Comparison of ENCODE assay signal across 30 cellular contexts in genomic region chr5:134651531-134651930, GRCh38. TPM values are rescaled to one million over a fixed set of nuclear protein-coding genes. Genes with fewer than 3 reads are reported as not detected.
DNase-seq lines count a peak whose midpoint lies in the region; ATAC-seq, FAIRE-seq and TF ChIP-seq lines count a peak whose summit lies in the region.
"Had no signal": no experiment of that assay in that cellular context is flagged by ENCODE, and none has a peak within 500 bp of the region (broad histone marks: within the 10 kb centered on the region; RNA-seq: fewer than 3 reads in every experiment).

No MANE protein-coding gene starts in this region.

- intact Hi-C loops in IMR-90 (cut with micrococcal nuclease) = no loop called here

- no peaks in the 10 kb centered on the region for H3K27me3 Mint-ChIP-seq in astrocyte (ENCODE audit: low read depth, unreplicated experiment)
- H3K27me3 Mint-ChIP-seq: naive thymus-derived CD8-positive, alpha-beta T cell; T-helper 17 cell had no signal

- WGBS in IMR-90 (ENCODE audit: extremely low coverage in 2 of 2, insufficient read length in 1 of 2), 2 experiments = no CpG with 5 or more reads among the region's 4 CpGs
- 80 to 89% methylated on average over 4 of the region's 4 CpGs for WGBS in gastroesophageal sphincter (ENCODE audit: low coverage in 1 of 2), 2 donors

- ATAC-seq in IMR-90 (ENCODE audit: low read depth) = no peak
- no peak for ATAC-seq in gastroesophageal sphincter
- ATAC-seq: activated CD8-positive, alpha-beta T cell treated with anti-CD3 and anti-CD28 coated beads, Interleukin-2, amount 10 ng/mL, durations not matched to agents 7 days and 5 days; esophagus mucosa; naive thymus-derived CD8-positive, alpha-beta T cell; T-helper 17 cell had no signal

- no peak overlapping the region for H2BK15ac ChIP-seq in IMR-90 (ENCODE audit: low read depth, low read length)

- no peak for FAIRE-seq in astrocyte (lab: Jason Lieb, UNC)
- FAIRE-seq: frontal cortex, HTR-8/SVneo, islet of Langerhans had no signal

- H3K9ac ChIP-seq in IMR-90 (ENCODE audit: low read depth, low read length) (no peak overlapping the region), astrocyte (ENCODE audit: low read length) (no peak overlapping the region)

- H3K27me3 ChIP-seq in IMR-90 (ENCODE audit: control insufficient read depth, insufficient read depth, low read length) (no peaks in the 10 kb centered on the region), astrocyte (ENCODE audit: insufficient read depth, low read length) (no peaks in the 10 kb centered on the region), gastroesophageal sphincter (no peaks in the 10 kb centered on the region), SJCRH30 (no peaks in the 10 kb centered on the region)
- H3K27me3 ChIP-seq: BE2C, spleen, upper lobe of left lung had no signal

- TF ChIP-seq POLR2A in IMR-90 (IDR thresholded peaks at IDR 0.05; ENCODE audit: low read depth, low read length) (no peak), gastroesophageal sphincter (IDR thresholded peaks at IDR 0.05) (no peak)

- no peak overlapping the region for H3K4me2 ChIP-seq in IMR-90 (ENCODE audit: low read depth, low read length)
- peak overlapping the region; percentile 1 for H3K4me2 ChIP-seq in astrocyte (ENCODE audit: low read length)

- no peaks in the 10 kb centered on the region for H3K9me3 ChIP-seq in IMR-90 (ENCODE audit: control insufficient read depth, insufficient read depth, low read length)
- no peaks in the 10 kb centered on the region for H3K9me3 ChIP-seq in astrocyte (ENCODE audit: insufficient read depth, low read depth, low read length)
- no peaks in the 10 kb centered on the region for H3K9me3 ChIP-seq in gastroesophageal sphincter
- no peaks in the 10 kb centered on the region for H3K9me3 ChIP-seq in SJCRH30 (replicated peaks)
- H3K9me3 ChIP-seq: BE2C, SK-N-SH, spleen, upper lobe of left lung had no signal

- no peak overlapping the region for H3K18ac ChIP-seq in IMR-90 (ENCODE audit: low read depth, low read length)

- dilution Hi-C loops in IMR-90 (cut with HindIII; ENCODE audit: low sequenced_read_pairs, unreplicated experiment) = no loop called here

- H3K56ac ChIP-seq in IMR-90 (ENCODE audit: extremely low read depth, insufficient read depth, low read length) = no peak overlapping the region

- in situ Hi-C loops in IMR-90 (cut with MboI; ENCODE audit: low sequenced_read_pairs) = no loop called here

- no peak overlapping the region for H3K4me3 ChIP-seq in IMR-90 (ENCODE audit: insufficient read depth, low read depth, low read length)
- no peak overlapping the region for H3K4me3 ChIP-seq in astrocyte (ENCODE audit: insufficient read depth, low read depth, low read length)
- no peak overlapping the region for H3K4me3 ChIP-seq in gastroesophageal sphincter
- no peak overlapping the region for H3K4me3 ChIP-seq in SJCRH30
- H3K4me3 ChIP-seq: coronary artery, upper lobe of left lung had no signal

- no peak overlapping the region for H2BK20ac ChIP-seq in IMR-90 (ENCODE audit: low read depth, low read length)

- H3K27ac ChIP-seq in IMR-90 (ENCODE audit: insufficient read depth, low read length) (no peak overlapping the region), astrocyte (ENCODE audit: low read depth, low read length) (no peak overlapping the region), gastroesophageal sphincter (no peak overlapping the region), SJCRH30 (no peak overlapping the region)
- H3K27ac ChIP-seq: coronary artery, spleen had no signal

- TF ChIP-seq EP300 in gastroesophageal sphincter (IDR thresholded peaks at IDR 0.05) = no peak

- no peak overlapping the region for H2BK120ac ChIP-seq in IMR-90 (ENCODE audit: low read depth, low read length)

- peaks cover 88% of the 10 kb centered on the region for H3K79me2 ChIP-seq in astrocyte (ENCODE audit: insufficient read depth, low read length)

- no peak overlapping the region for H2AK9ac ChIP-seq in IMR-90 (replicated peaks; ENCODE audit: low read depth, low read length, poor library complexity)

- H3K4me3 Mint-ChIP-seq in astrocyte (ENCODE audit: unreplicated experiment) = peak overlapping the region; percentile 73
- H3K4me3 Mint-ChIP-seq: activated CD8-positive, alpha-beta T cell treated with anti-CD3 and anti-CD28 coated beads, Interleukin-2, amount 10 ng/mL, durations not matched to agents 7 days and 5 days; H9; mesothelial cell of epicardium; T-helper 17 cell had no signal

- TF ChIP-seq CTCF in IMR-90 (conservative IDR thresholded peaks at IDR 0.05; ENCODE audit: low read depth, low read length) (no peak), astrocyte (IDR thresholded peaks at IDR 0.05; ENCODE audit: insufficient read depth, low read depth, low read length) (no peak), gastroesophageal sphincter (IDR thresholded peaks at IDR 0.05) (no peak)

- H4K5ac ChIP-seq in IMR-90 (ENCODE audit: low read depth, low read length) = no peak overlapping the region

- POLR2A ChIA-PET in IMR-90 (lab: Charles Lee; ENCODE audit: unreplicated experiment) = interaction anchor here (0.6 kb wide), 1 partner anchor 18 kb away, joined by 6 read pairs; no protein-coding TSS in a partner anchor

- H2AK5ac ChIP-seq in IMR-90 (ENCODE audit: low read depth, low read length) = no peak overlapping the region

- no peak overlapping the region for H2BK5ac ChIP-seq in IMR-90 (ENCODE audit: low read depth, low read length, poor library complexity, severe bottlenecking)

- peaks cover 70% of the 10 kb centered on the region for H4K20me1 ChIP-seq in IMR-90 (ENCODE audit: insufficient read depth, low read length)
- H4K20me1 ChIP-seq in astrocyte (ENCODE audit: insufficient read depth, low read length) = peaks cover 67% of the 10 kb centered on the region

- no peak overlapping the region for H4K8ac ChIP-seq in IMR-90 (ENCODE audit: low read depth in 2 of 2, low read length in 2 of 2)

- H2AFZ ChIP-seq in IMR-90 (replicated peaks; ENCODE audit: low read length, poor library complexity) = no peak overlapping the region
- no peak overlapping the region for H2AFZ ChIP-seq in astrocyte (ENCODE audit: low read depth, low read length)

- H3K14ac ChIP-seq in IMR-90 (replicated peaks; ENCODE audit: low read depth, low read length) = no peak overlapping the region

- H3K9me3 Mint-ChIP-seq in astrocyte (ENCODE audit: unreplicated experiment) = no peaks in the 10 kb centered on the region
- H3K9me3 Mint-ChIP-seq: H9; mesothelial cell of epicardium; naive thymus-derived CD8-positive, alpha-beta T cell had no signal

- H3K27ac Mint-ChIP-seq in astrocyte (ENCODE audit: unreplicated experiment) = no peak overlapping the region
- H3K27ac Mint-ChIP-seq: activated CD8-positive, alpha-beta T cell treated with anti-CD3 and anti-CD28 coated beads, Interleukin-2, amount 10 ng/mL, durations not matched to agents 7 days and 5 days; endodermal cell; mesothelial cell of epicardium; naive thymus-derived CD8-positive, alpha-beta T cell had no signal

- peaks cover 11% of the 10 kb centered on the region for H3K4me1 Mint-ChIP-seq in astrocyte (ENCODE audit: low read depth, unreplicated experiment)

- CTCF ChIA-PET in IMR-90 (lab: Yijun Ruan, JAX) = interaction anchor here (0.5 kb wide), 1 partner anchor 113 kb away, joined by 5 read pairs; no protein-coding TSS in a partner anchor

- H3K4me1 ChIP-seq in IMR-90 (ENCODE audit: control insufficient read depth, insufficient read depth, low read length) = no peaks in the 10 kb centered on the region
- H3K4me1 ChIP-seq in astrocyte (ENCODE audit: insufficient read depth, low read length) = peaks cover 9% of the 10 kb centered on the region
- H3K4me1 ChIP-seq in gastroesophageal sphincter = peaks cover 0 to 48% (median 12%) of the 10 kb centered on the region in 3 donors
- peaks cover 8% of the 10 kb centered on the region for H3K4me1 ChIP-seq in SJCRH30
- H3K4me1 ChIP-seq: BE2C had no signal

- H3K79me1 ChIP-seq in IMR-90 (ENCODE audit: low read depth in 1 of 2, low read length in 2 of 2) = peaks cover 0 to 25% of the 10 kb centered on the region in 2 experiments; a peak in 2 of 4 replicates

- H3K36me3 ChIP-seq in IMR-90 (ENCODE audit: control insufficient read depth, insufficient read depth, low read length) = peaks cover 7% of the 10 kb centered on the region; the same call in 1 of the 2 replicates
- H3K36me3 ChIP-seq in astrocyte (ENCODE audit: insufficient read depth, low read length) = peaks cover 4% of the 10 kb centered on the region
- peaks cover 0 to 5% of the 10 kb centered on the region in 2 donors for H3K36me3 ChIP-seq in gastroesophageal sphincter
- peaks cover 2% of the 10 kb centered on the region; the same call in 1 of the 2 replicates for H3K36me3 ChIP-seq in SJCRH30

- no peak overlapping the region for H3K4ac ChIP-seq in IMR-90 (ENCODE audit: low read depth, low read length)

- H3K36me3 Mint-ChIP-seq in astrocyte (ENCODE audit: low read depth, unreplicated experiment) = peaks cover 2% of the 10 kb centered on the region

- peaks cover 7% of the 10 kb centered on the region; the same call in 1 of the 2 replicates for H3K9me1 ChIP-seq in IMR-90 (ENCODE audit: insufficient read depth, low read length)

- TF ChIP-seq RAD21 in IMR-90 (IDR thresholded peaks at IDR 0.05; ENCODE audit: low read length) = no peak

- H3K23ac ChIP-seq in IMR-90 (ENCODE audit: low read depth, low read length) = no peak overlapping the region

- H4K91ac ChIP-seq in IMR-90 (ENCODE audit: insufficient read depth, low read depth, low read length) = no peak overlapping the region

- DNase-seq in EH (ENCODE audit: low read depth) = peak; percentile 37
- DNase-seq in IMR-90 = peak; percentile 12
- no peak for DNase-seq in astrocyte (ENCODE audit: low read depth)
- peak; percentile 12 for DNase-seq in myocyte (ENCODE audit: low read depth)
- no peak for DNase-seq in effector CD4-positive, alpha-beta T cell
- DNase-seq in HT-29 (ENCODE audit: low spot score) = no peak
- no peak for DNase-seq in SJCRH30
- DNase-seq: ACHN; activated CD4-positive, alpha-beta T cell treated with anti-CD3 and anti-CD28 coated beads for 1 hour; activated CD8-positive, alpha-beta T cell treated with anti-CD3 and anti-CD28 coated beads, Interleukin-2, amount 10 ng/mL, durations not matched to agents 7 days and 5 days; amygdala; BE2C; endodermal cell; GDM1; H9; naive thymus-derived CD8-positive, alpha-beta T cell; NCI-H446 treated with DMSO at 0.1 percent for 48 hours; occipital lobe; retina; SK-N-SH; T-helper 17 cell; upper lobe of left lung had no signal

- BruUV-seq in IMR-90 (replicated peaks; lab: Mats Ljungman, UMichigan) = no TSS peak

RNA-seq across cellular contexts. Expression of gene SEC24A, which starts 2.9 kb away (rescaled TPM):
- total RNA-seq in IMR-90 (2012; rRNA removed) (28.1 and 31.7 TPM in 2 replicates), astrocyte (51.9 and 56.1 TPM in 2 replicates), myocyte (23.7 and 29.0 TPM in 2 replicates), gastroesophageal sphincter (10 to 100 TPM; 13.0 to 18.3 (median 14.7) TPM)
- polyA plus RNA-seq in IMR-90 (2012; rRNA removed) = 23.9 and 25.4 TPM in 2 replicates
- polyA plus RNA-seq in IMR-90 (2012; cell fraction: cytosol; rRNA removed) = 7.1 and 9.5 TPM in 2 replicates
- 8.4 and 26.1 TPM in 2 replicates for polyA plus RNA-seq in IMR-90 (2012; cell fraction: nucleus; rRNA removed; ENCODE audit: low replicate concordance)
- polyA plus RNA-seq in myocyte (2012) = 15.8 TPM
- total RNA-seq in HT-29 (2014; rRNA removed; shearing (Covaris generic)) = 6.2 and 6.7 TPM in 2 replicates
- total RNA-seq in SJCRH30 (2014; rRNA removed; shearing (Covaris generic)) = 21.8 and 22.5 TPM in 2 replicates

RNA-seq across cellular contexts. Expression of gene SAR1B, which starts 18.9 kb away (rescaled TPM):
- total RNA-seq in IMR-90 (2012; rRNA removed) = 66.0 and 164 TPM in 2 replicates
- polyA plus RNA-seq in IMR-90 (2012; rRNA removed) = 40.2 and 44.6 TPM in 2 replicates
- 4.3 and 7.1 TPM in 2 replicates for polyA plus RNA-seq in IMR-90 (2012; cell fraction: cytosol; rRNA removed)
- polyA plus RNA-seq in IMR-90 (2012; cell fraction: nucleus; rRNA removed; ENCODE audit: low replicate concordance) = 4.4 and 10.6 TPM in 2 replicates
- total RNA-seq in astrocyte = 63.8 and 64.3 TPM in 2 replicates
- total RNA-seq in myocyte = 75.6 and 80.3 TPM in 2 replicates
- polyA plus RNA-seq in myocyte (2012) = 64.3 TPM
- 10 to 100 TPM; 40.1 to 45.0 (median 41.8) TPM for total RNA-seq in gastroesophageal sphincter
- 23.6 and 23.8 TPM in 2 replicates for total RNA-seq in HT-29 (2014; rRNA removed; shearing (Covaris generic))
- total RNA-seq in SJCRH30 (2014; rRNA removed; shearing (Covaris generic)) = 48.9 and 66.7 TPM in 2 replicates

Comparison
In these comparisons a context has a peak if more than half of its experiments do, and no peak if none do; other contexts are left out.
1. DNase-seq: peak in EH (single experiment), IMR-90 (single experiment) and myocyte (single experiment); none in astrocyte (single experiment), effector CD4-positive, alpha-beta T cell (single experiment), HT-29 (single experiment) and SJCRH30 (0 of 2).